8 cellular contexts compared by ENCODE assay signal in the genomic region with DNA sequence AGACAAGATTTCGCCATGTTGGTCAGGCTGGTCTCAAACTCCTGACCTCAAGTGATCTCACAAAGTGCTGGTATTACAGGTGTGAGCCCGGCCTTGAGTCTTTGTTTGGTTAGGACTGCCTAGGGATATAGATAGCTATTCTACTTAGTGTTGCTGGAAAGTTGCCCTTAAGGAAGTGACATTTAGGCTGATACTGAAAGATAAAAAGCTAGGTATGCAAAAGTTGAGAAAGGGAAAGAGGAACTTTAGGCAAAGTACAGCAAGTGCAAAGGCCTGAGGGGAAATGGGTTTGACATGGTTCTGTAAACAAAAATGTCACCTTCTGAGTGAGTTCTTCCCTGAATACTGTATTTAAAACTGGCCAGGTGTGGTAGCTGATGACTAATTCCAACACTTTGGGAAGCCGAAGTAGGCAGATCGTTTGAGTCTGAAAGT.
DNase-seq lines count a peak whose midpoint lies in the region; ATAC-seq and TF ChIP-seq lines count a peak whose summit lies in the region.

No MANE protein-coding gene starts in this region.

- WGBS in transverse colon (ENCODE audit: low coverage in 1 of 2), 2 donors, result 47 to 55% methylated on average over 2 to 4 of the region's 4 CpGs

- H3K27ac Mint-ChIP-seq in activated naive CD4-positive, alpha-beta T cell treated with anti-CD3 and anti-CD28 coated beads, Interleukin-2, amount 10 ng/mL, durations not matched to agents 7 days and 5 days, result peak overlapping the region; percentile 63
- peak overlapping the region; percentile 69 for H3K27ac Mint-ChIP-seq in activated naive CD8-positive, alpha-beta T cell treated with anti-CD3 and anti-CD28 coated beads, Interleukin-2, amount 50 U/mL, for 24 hours
- no peak overlapping the region for H3K27ac Mint-ChIP-seq in chondrocyte (ENCODE audit: unreplicated experiment)

- CTCF ChIA-PET in activated naive CD4-positive, alpha-beta T cell treated with anti-CD3 and anti-CD28 coated beads, Interleukin-2, amount 10 ng/mL, durations not matched to agents 7 days and 5 days (lab: Charles Lee), result no interaction called here

- no peaks in the 10 kb centered on the region for H3K36me3 ChIP-seq in transverse colon

- no peaks in the 10 kb centered on the region for H3K27me3 Mint-ChIP-seq in activated naive CD4-positive, alpha-beta T cell treated with anti-CD3 and anti-CD28 coated beads, Interleukin-2, amount 10 ng/mL, durations not matched to agents 7 days and 5 days
- no peaks in the 10 kb centered on the region for H3K27me3 Mint-ChIP-seq in activated naive CD8-positive, alpha-beta T cell treated with anti-CD3 and anti-CD28 coated beads, Interleukin-2, amount 50 U/mL, for 24 hours
- no peaks in the 10 kb centered on the region for H3K27me3 Mint-ChIP-seq in chondrocyte (ENCODE audit: low read depth)

- peaks cover 49% of the 10 kb centered on the region for H3K4me1 Mint-ChIP-seq in activated naive CD4-positive, alpha-beta T cell treated with anti-CD3 and anti-CD28 coated beads, Interleukin-2, amount 10 ng/mL, durations not matched to agents 7 days and 5 days
- H3K4me1 Mint-ChIP-seq in activated naive CD8-positive, alpha-beta T cell treated with anti-CD3 and anti-CD28 coated beads, Interleukin-2, amount 50 U/mL, for 24 hours, result peaks cover 70% of the 10 kb centered on the region
- H3K4me1 Mint-ChIP-seq in chondrocyte (ENCODE audit: low read depth), result peaks cover 29% of the 10 kb centered on the region

- no peak overlapping the region for H3K4me3 Mint-ChIP-seq in activated naive CD4-positive, alpha-beta T cell treated with anti-CD3 and anti-CD28 coated beads, Interleukin-2, amount 10 ng/mL, durations not matched to agents 7 days and 5 days
- no peak overlapping the region for H3K4me3 Mint-ChIP-seq in activated naive CD8-positive, alpha-beta T cell treated with anti-CD3 and anti-CD28 coated beads, Interleukin-2, amount 50 U/mL, for 24 hours
- no peak overlapping the region for H3K4me3 Mint-ChIP-seq in chondrocyte (ENCODE audit: unreplicated experiment)

- no peak overlapping the region for H3K4me3 ChIP-seq in transverse colon

- peaks cover 7 to 60% (median 30%) of the 10 kb centered on the region in 4 donors for H3K4me1 ChIP-seq in transverse colon

- in situ Hi-C loops in transverse colon (cut with MboI; ENCODE audit: low pct_ligation_motif_present in 1 of 4, low pct_unique_long_range_greater_than_20kb in 1 of 4, low sequenced_read_pairs in 3 of 4), result no loop called here

- peaks cover 20% of the 10 kb centered on the region for H3K36me3 Mint-ChIP-seq in activated naive CD4-positive, alpha-beta T cell treated with anti-CD3 and anti-CD28 coated beads, Interleukin-2, amount 10 ng/mL, durations not matched to agents 7 days and 5 days
- peaks cover 9% of the 10 kb centered on the region for H3K36me3 Mint-ChIP-seq in activated naive CD8-positive, alpha-beta T cell treated with anti-CD3 and anti-CD28 coated beads, Interleukin-2, amount 50 U/mL, for 24 hours (ENCODE audit: low read depth)
- peaks cover 1% of the 10 kb centered on the region for H3K36me3 Mint-ChIP-seq in chondrocyte (ENCODE audit: low read depth)

- TF ChIP-seq EP300 in transverse colon (IDR thresholded peaks at IDR 0.05; ENCODE audit: low read depth), result no peak

- H3K27me3 ChIP-seq in transverse colon, result no peaks in the 10 kb centered on the region

- no peak for DNase-seq in activated naive CD4-positive, alpha-beta T cell treated with anti-CD3 and anti-CD28 coated beads, Interleukin-2, amount 10 ng/mL, durations not matched to agents 7 days and 5 days
- DNase-seq in activated naive CD4-positive, alpha-beta T cell treated with Interleukin-2 at 50 U/mL for 16 hours, result no peak
- DNase-seq in activated naive CD8-positive, alpha-beta T cell treated with anti-CD3 and anti-CD28 coated beads, Interleukin-2, amount 50 U/mL, for 24 hours, result no peak
- no peak for DNase-seq in transverse colon
- DNase-seq in A172 (ENCODE audit: low spot score), result no peak
- no peak for DNase-seq in chondrocyte (ENCODE audit: low spot score)
- no peak for DNase-seq in NCI-H1092 (lab: John Stamatoyannopoulos, UW)

- no peaks in the 10 kb centered on the region for H3K9me3 ChIP-seq in transverse colon

- peak; percentile 63 for ATAC-seq in HG03439 (IDR thresholded peaks at IDR 0.05; ENCODE audit: unreplicated experiment)
- no peak for ATAC-seq in activated naive CD8-positive, alpha-beta T cell treated with anti-CD3 and anti-CD28 coated beads, Interleukin-2, amount 50 U/mL, for 24 hours

- intact Hi-C loops in transverse colon (cut with DNase I; ENCODE audit: low total_unique reads), result no loop called here

- no peak for TF ChIP-seq POLR2A in transverse colon (IDR thresholded peaks at IDR 0.05)

- H3K27ac ChIP-seq in transverse colon, result peak overlapping the region in 3 of 4 donors; percentile 10 to 49 (median 18)

- H3K9me3 Mint-ChIP-seq in activated naive CD4-positive, alpha-beta T cell treated with anti-CD3 and anti-CD28 coated beads, Interleukin-2, amount 10 ng/mL, durations not matched to agents 7 days and 5 days, result no peaks in the 10 kb centered on the region
- H3K9me3 Mint-ChIP-seq in activated naive CD8-positive, alpha-beta T cell treated with anti-CD3 and anti-CD28 coated beads, Interleukin-2, amount 50 U/mL, for 24 hours, result no peaks in the 10 kb centered on the region
- H3K9me3 Mint-ChIP-seq in chondrocyte (ENCODE audit: low read depth), result peaks cover 3% of the 10 kb centered on the region

- no peak for TF ChIP-seq CTCF in transverse colon (IDR thresholded peaks at IDR 0.05)
- no peak for TF ChIP-seq CTCF in chondrocyte (IDR thresholded peaks at IDR 0.05)
